In the genomic region with DNA sequence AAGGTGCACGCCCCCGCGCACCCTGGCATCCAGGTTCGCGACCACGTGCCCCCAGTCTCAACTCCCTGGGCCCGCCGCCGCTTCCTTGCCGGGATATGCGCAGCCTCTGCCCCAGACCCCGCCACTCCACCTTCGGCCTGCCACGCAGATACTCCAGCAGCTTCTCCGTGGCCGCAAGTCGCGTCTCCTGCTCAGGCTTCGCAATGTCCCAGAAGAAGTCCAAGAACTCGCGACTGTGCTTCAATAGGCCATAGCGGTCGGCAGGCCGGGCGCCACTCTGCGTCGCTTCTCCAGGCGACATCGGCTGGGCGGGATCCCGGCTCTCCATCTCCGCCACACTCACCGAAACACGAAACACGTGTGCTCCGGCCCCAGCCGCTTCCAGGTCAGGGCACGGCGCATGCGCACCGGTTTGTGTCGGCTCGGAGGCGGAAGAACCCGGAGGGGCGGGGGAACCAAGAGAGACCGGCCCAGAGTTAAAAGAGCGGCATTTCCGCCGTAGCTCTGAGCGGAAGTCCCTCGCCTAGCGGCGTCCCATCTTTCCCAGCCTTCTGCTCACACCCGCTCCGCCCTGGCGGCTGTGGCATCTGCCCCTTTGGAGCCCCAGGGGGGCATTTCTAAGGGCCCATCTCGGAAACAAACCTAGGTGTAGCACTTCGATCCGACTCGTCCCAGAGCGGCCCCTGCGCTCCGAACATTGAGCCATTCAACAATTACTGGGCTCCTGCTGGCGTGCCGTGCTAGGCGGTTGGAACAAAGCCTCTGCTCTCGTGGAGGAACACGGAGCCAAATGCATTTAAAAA, we compare ENCODE assay signal across 8 cellular contexts. TPM values are rescaled to one million over a fixed set of nuclear protein-coding genes. Genes with fewer than 3 reads are reported as not detected.
DNase-seq lines count a peak whose midpoint lies in the region; ATAC-seq, FAIRE-seq and TF ChIP-seq lines count a peak whose summit lies in the region.

A gene with protein sequence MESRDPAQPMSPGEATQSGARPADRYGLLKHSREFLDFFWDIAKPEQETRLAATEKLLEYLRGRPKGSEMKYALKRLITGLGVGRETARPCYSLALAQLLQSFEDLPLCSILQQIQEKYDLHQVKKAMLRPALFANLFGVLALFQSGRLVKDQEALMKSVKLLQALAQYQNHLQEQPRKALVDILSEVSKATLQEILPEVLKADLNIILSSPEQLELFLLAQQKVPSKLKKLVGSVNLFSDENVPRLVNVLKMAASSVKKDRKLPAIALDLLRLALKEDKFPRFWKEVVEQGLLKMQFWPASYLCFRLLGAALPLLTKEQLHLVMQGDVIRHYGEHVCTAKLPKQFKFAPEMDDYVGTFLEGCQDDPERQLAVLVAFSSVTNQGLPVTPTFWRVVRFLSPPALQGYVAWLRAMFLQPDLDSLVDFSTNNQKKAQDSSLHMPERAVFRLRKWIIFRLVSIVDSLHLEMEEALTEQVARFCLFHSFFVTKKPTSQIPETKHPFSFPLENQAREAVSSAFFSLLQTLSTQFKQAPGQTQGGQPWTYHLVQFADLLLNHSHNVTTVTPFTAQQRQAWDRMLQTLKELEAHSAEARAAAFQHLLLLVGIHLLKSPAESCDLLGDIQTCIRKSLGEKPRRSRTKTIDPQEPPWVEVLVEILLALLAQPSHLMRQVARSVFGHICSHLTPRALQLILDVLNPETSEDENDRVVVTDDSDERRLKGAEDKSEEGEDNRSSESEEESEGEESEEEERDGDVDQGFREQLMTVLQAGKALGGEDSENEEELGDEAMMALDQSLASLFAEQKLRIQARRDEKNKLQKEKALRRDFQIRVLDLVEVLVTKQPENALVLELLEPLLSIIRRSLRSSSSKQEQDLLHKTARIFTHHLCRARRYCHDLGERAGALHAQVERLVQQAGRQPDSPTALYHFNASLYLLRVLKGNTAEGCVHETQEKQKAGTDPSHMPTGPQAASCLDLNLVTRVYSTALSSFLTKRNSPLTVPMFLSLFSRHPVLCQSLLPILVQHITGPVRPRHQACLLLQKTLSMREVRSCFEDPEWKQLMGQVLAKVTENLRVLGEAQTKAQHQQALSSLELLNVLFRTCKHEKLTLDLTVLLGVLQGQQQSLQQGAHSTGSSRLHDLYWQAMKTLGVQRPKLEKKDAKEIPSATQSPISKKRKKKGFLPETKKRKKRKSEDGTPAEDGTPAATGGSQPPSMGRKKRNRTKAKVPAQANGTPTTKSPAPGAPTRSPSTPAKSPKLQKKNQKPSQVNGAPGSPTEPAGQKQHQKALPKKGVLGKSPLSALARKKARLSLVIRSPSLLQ (N-terminal part only) (minus strand): TSS at position 388 of the 803 bp plus-strand sequence. CDS start 60 bp downstream, at position 328.

- H3K9ac ChIP-seq in kidney (ENCODE audit: low read length in 2 of 2): peak within 1 kb of the TSS; percentile 71 to 73

- TF ChIP-seq CTCF in chondrocyte (IDR thresholded peaks at IDR 0.05) (peak; percentile 72), kidney (IDR thresholded peaks at IDR 0.05; ENCODE audit: borderline replicate concordance, extremely low read depth, insufficient read depth) (peak; percentile 33)

- DNase-seq in AML-193 (lab: John Stamatoyannopoulos, UW) (peak; percentile 70 to 75), NCI-H510A (lab: John Stamatoyannopoulos, UW) (peak; percentile 97), chondrocyte (ENCODE audit: low spot score) (peak; percentile 97), kidney (peak; percentile 99)
- DNase-seq in activated CD4-positive, alpha-beta T cell treated with anti-CD3 and anti-CD28 coated beads for 1 hour: peak; percentile 94
- DNase-seq in stimulated activated CD4-positive, alpha-beta T cell treated with anti-CD3 and anti-CD28 coated beads, Interleukin-15, amount 100 ng/mL, for 24 hours: peak; percentile 99

- no peaks in the 10 kb centered on the region for H3K27me3 Mint-ChIP-seq in chondrocyte (ENCODE audit: low read depth)

- H3K27ac ChIP-seq in kidney (ENCODE audit: low read depth in 2 of 2, low read length in 2 of 2): peak within 1 kb of the TSS; percentile 76 to 83

- FAIRE-seq in kidney (lab: Jason Lieb, UNC): no peak

- H3K27ac Mint-ChIP-seq in chondrocyte (ENCODE audit: unreplicated experiment): peak within 1 kb of the TSS; percentile 94

- peaks cover 3 to 8% of the 10 kb centered on the region in 2 donors for H3K36me3 ChIP-seq in kidney (ENCODE audit: control insufficient read depth in 1 of 2, insufficient read depth in 2 of 2, low read length in 2 of 2)

- H3K9me3 ChIP-seq in kidney (ENCODE audit: control insufficient read depth in 1 of 2, low read length in 2 of 2): no peaks in the 10 kb centered on the region

- ATAC-seq in GM19035 (IDR thresholded peaks at IDR 0.05; ENCODE audit: unreplicated experiment) (peak; percentile 93), HG03378 (IDR thresholded peaks at IDR 0.05; ENCODE audit: unreplicated experiment) (peak; percentile 69)

- intact Hi-C loops in kidney (cut with DNase I): no loop called here

- peaks cover 3% of the 10 kb centered on the region for H3K36me3 Mint-ChIP-seq in chondrocyte (ENCODE audit: low read depth)

- peaks cover 27% of the 10 kb centered on the region for H3K4me1 Mint-ChIP-seq in chondrocyte (ENCODE audit: low read depth)

- no peaks in the 10 kb centered on the region for H3K9me3 Mint-ChIP-seq in chondrocyte (ENCODE audit: low read depth)

- peak within 1 kb of the TSS; percentile 68 to 93 for H3K4me3 ChIP-seq in kidney (ENCODE audit: low read length in 2 of 2)

- peak within 1 kb of the TSS; percentile 92 for H3K4me3 Mint-ChIP-seq in chondrocyte (ENCODE audit: unreplicated experiment)

- H3K4me1 ChIP-seq in kidney (ENCODE audit: control insufficient read depth in 1 of 2, insufficient read depth in 1 of 2, low read depth in 1 of 2, low read length in 2 of 2): peaks cover 14 to 26% of the 10 kb centered on the region in 2 donors

RNA-seq across cellular contexts. Expression of the gene that starts here (rescaled TPM):
- total RNA-seq in chondrocyte (33.6 to 58.2 TPM (median 36.4 TPM) in 3 replicates), kidney (51.6 TPM)
- polyA plus RNA-seq in kidney (ENCODE audit: insufficient read depth, low read depth, low replicate concordance): 11.9 TPM

Comparison
In these comparisons a context has a peak if more than half of its experiments do, and no peak if none do; other contexts are left out.
1. Peak in every context shown above with its lines: DNase-seq, ATAC-seq, H3K4me3 ChIP-seq and H3K27ac ChIP-seq.